ENCODE assay signal across 9 cellular contexts in genomic region chr14:86055512-86055911, GRCh38.
DNase-seq lines count a peak whose midpoint lies in the region; ATAC-seq lines count a peak whose summit lies in the region.
"Had no signal": no experiment of that assay in that cellular context is flagged by ENCODE, and none has a peak within 500 bp of the region (broad histone marks: within the 10 kb centered on the region; RNA-seq: fewer than 3 reads in every experiment).

No MANE protein-coding gene starts in this region.

- H3K27me3 Mint-ChIP-seq in central memory CD8-positive, alpha-beta T cell, result no peaks in the 10 kb centered on the region

- H3K4me1 Mint-ChIP-seq in central memory CD8-positive, alpha-beta T cell, result peaks cover 9% of the 10 kb centered on the region

- DNase-seq in NCI-H2171 treated with DMSO at 0.1 percent for 48 hours (lab: John Stamatoyannopoulos, UW) (peak; percentile 51), NCI-H2171 (lab: John Stamatoyannopoulos, UW) (no peak), NCI-H526 treated with DMSO at 0.1 percent for 48 hours (lab: John Stamatoyannopoulos, UW) (peak; percentile 35), sciatic nerve (ENCODE audit: low spot score) (no peak), cerebellar cortex (ENCODE audit: low spot score) (no peak)
- no peak for DNase-seq in central memory CD8-positive, alpha-beta T cell (ENCODE audit: low spot score in 2 of 2)
- DNase-seq in stimulated activated CD4-positive, alpha-beta T cell treated with anti-CD3 and anti-CD28 coated beads, Interleukin-4, amount 100 ng/mL, for 1 hour, result no peak

- H3K4me3 Mint-ChIP-seq in central memory CD8-positive, alpha-beta T cell, result no peak overlapping the region

- no peaks in the 10 kb centered on the region for H3K9me3 Mint-ChIP-seq in central memory CD8-positive, alpha-beta T cell

- H3K27ac Mint-ChIP-seq in central memory CD8-positive, alpha-beta T cell (ENCODE audit: low read depth), result no peak overlapping the region

- peak; percentile 49 for ATAC-seq in central memory CD8-positive, alpha-beta T cell (replicated peaks; ENCODE audit: extremely low read depth, poor library complexity, severe bottlenecking)
- ATAC-seq in sciatic nerve (peak; percentile 78), HG03196 (IDR thresholded peaks at IDR 0.05; ENCODE audit: unreplicated experiment) (no peak)
- ATAC-seq: HCT116 had no signal

- intact Hi-C loops in sciatic nerve (cut with DNase I), result no loop called here

- H3K36me3 Mint-ChIP-seq in central memory CD8-positive, alpha-beta T cell (ENCODE audit: insufficient read depth), result no peaks in the 10 kb centered on the region

Comparison
In these comparisons a context has a peak if more than half of its experiments do, and no peak if none do; other contexts are left out.
1. DNase-seq: peak in NCI-H2171 treated with DMSO at 0.1 percent for 48 hours (single experiment) and NCI-H526 treated with DMSO at 0.1 percent for 48 hours (single experiment); none in NCI-H2171 (single experiment), central memory CD8-positive, alpha-beta T cell (0 of 2), sciatic nerve (single experiment), cerebellar cortex (single experiment) and stimulated activated CD4-positive, alpha-beta T cell treated with anti-CD3 and anti-CD28 coated beads, Interleukin-4, amount 100 ng/mL, for 1 hour (single experiment).